ENCODE assay signal across 1 cellular context in the genomic region with DNA sequence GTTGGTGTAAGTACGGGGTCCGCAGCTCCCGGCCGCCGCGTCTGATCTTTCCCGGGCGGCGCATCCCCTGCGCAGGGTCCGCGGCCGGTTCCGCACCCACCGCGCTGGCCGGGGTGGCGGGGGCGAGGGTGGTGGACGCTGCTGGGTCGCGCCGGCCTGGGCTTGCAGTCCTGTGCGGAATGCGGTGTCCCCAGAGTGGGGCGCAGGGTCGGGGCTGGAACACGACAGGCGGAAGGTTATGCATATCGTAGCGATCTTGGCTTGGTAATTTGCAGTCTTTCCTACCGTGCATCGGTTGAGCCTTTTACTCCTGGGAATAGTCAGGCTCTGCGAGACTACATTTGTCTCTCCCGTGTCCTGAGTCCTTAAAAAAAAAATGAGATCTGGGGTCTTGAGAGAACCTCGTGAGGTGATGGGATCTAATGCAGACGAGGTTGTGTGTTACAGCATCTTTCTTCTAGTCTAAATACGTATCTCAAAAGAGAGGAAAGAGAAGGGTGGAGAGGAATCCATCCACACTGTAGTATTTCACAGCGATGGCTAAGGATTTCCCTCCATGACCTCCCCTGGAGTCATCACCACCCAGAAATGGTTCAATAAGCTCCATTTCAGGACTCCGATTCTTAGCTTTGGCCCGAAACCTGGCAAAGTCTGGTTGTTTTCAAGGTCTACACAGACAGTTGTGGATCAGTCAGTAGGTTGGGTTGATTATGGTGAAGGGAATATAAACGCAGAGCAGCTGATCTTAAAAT.
A peak's percentile ranks its signal among the peaks of the same experiment; 100 is the strongest.
TF ChIP-seq lines count a peak whose summit lies in the region.

No MANE protein-coding gene starts in this region.

TF ChIP-seq in HepG2, 621 proteins besides CTCF, POLR2A, EP300 and RAD21 (continued from another document and continues in another):
- TF ChIP-seq, protein P1, sequence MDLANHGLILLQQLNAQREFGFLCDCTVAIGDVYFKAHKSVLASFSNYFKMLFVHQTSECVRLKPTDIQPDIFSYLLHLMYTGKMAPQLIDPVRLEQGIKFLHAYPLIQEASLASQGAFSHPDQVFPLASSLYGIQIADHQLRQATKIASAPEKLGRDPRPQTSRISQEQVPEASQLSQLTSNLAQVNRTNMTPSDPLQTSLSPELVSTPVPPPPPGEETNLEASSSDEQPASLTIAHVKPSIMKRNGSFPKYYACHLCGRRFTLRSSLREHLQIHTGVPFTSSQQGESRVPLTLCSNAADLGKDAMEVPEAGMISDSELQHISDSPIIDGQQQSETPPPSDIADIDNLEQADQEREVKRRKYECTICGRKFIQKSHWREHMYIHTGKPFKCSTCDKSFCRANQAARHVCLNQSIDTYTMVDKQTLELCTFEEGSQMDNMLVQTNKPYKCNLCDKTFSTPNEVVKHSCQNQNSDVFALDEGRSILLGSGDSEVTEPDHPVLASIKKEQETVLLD (CRISPR knock-in tag; IDR thresholded peaks at IDR 0.05; ENCODE audit: low read depth): no peak
- TF ChIP-seq RARA (CRISPR knock-in tag; IDR thresholded peaks at IDR 0.05): no peak
- TF ChIP-seq, protein P2, sequence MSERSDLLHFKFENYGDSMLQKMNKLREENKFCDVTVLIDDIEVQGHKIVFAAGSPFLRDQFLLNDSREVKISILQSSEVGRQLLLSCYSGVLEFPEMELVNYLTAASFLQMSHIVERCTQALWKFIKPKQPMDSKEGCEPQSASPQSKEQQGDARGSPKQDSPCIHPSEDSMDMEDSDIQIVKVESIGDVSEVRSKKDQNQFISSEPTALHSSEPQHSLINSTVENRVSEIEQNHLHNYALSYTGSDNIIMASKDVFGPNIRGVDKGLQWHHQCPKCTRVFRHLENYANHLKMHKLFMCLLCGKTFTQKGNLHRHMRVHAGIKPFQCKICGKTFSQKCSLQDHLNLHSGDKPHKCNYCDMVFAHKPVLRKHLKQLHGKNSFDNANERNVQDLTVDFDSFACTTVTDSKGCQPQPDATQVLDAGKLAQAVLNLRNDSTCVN (CRISPR knock-in tag; IDR thresholded peaks at IDR 0.05; ENCODE audit: borderline replicate concordance): no peak
- TF ChIP-seq ZNF230 (CRISPR knock-in tag; IDR thresholded peaks at IDR 0.05): no peak
- TF ChIP-seq, protein P3, sequence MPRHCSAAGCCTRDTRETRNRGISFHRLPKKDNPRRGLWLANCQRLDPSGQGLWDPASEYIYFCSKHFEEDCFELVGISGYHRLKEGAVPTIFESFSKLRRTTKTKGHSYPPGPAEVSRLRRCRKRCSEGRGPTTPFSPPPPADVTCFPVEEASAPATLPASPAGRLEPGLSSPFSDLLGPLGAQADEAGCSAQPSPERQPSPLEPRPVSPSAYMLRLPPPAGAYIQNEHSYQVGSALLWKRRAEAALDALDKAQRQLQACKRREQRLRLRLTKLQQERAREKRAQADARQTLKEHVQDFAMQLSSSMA (CRISPR knock-in tag; IDR thresholded peaks at IDR 0.05): 0 out of 2 replicates have a peak, but pooled peaks have one; percentile 25
- peak; percentile 33; the same call in 1 of the 2 replicates for TF ChIP-seq SAP130 (CRISPR knock-in tag; IDR thresholded peaks at IDR 0.05; ENCODE audit: low read depth)
- TF ChIP-seq, protein P4, sequence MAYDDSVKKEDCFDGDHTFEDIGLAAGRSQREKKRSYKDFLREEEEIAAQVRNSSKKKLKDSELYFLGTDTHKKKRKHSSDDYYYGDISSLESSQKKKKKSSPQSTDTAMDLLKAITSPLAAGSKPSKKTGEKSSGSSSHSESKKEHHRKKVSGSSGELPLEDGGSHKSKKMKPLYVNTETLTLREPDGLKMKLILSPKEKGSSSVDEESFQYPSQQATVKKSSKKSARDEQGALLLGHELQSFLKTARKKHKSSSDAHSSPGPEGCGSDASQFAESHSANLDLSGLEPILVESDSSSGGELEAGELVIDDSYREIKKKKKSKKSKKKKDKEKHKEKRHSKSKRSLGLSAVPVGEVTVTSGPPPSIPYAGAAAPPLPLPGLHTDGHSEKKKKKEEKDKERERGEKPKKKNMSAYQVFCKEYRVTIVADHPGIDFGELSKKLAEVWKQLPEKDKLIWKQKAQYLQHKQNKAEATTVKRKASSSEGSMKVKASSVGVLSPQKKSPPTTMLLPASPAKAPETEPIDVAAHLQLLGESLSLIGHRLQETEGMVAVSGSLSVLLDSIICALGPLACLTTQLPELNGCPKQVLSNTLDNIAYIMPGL (CRISPR knock-in tag; IDR thresholded peaks at IDR 0.05; ENCODE audit: borderline replicate concordance in 1 of 2, low read depth in 1 of 2): peak in 1 of 2 experiments; percentile 44; a peak in 1 of 4 replicates
- TF ChIP-seq HNRNPLL (IDR thresholded peaks at IDR 0.05; ENCODE audit: low read depth, low read length, poor library complexity, severe bottlenecking): peak; percentile 67
- TF ChIP-seq ZNF839 (CRISPR knock-in tag; IDR thresholded peaks at IDR 0.05; ENCODE audit: borderline replicate concordance): no peak
- TF ChIP-seq, protein P5, sequence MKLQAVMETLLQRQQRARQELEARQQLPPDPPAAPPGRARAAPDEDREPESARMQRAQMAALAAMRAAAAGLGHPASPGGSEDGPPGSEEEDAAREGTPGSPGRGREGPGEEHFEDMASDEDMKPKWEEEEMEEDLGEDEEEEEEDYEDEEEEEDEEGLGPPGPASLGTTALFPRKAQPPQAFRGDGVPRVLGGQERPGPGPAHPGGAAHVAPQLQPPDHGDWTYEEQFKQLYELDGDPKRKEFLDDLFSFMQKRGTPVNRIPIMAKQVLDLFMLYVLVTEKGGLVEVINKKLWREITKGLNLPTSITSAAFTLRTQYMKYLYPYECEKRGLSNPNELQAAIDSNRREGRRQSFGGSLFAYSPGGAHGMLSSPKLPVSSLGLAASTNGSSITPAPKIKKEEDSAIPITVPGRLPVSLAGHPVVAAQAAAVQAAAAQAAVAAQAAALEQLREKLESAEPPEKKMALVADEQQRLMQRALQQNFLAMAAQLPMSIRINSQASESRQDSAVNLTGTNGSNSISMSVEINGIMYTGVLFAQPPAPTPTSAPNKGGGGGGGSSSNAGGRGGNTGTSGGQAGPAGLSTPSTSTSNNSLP (IDR thresholded peaks at IDR 0.05; ENCODE audit: low read depth, low read length): no peak
- no peak for TF ChIP-seq ZFP82 (CRISPR knock-in tag; IDR thresholded peaks at IDR 0.05; ENCODE audit: borderline replicate concordance)
- TF ChIP-seq, protein P6, sequence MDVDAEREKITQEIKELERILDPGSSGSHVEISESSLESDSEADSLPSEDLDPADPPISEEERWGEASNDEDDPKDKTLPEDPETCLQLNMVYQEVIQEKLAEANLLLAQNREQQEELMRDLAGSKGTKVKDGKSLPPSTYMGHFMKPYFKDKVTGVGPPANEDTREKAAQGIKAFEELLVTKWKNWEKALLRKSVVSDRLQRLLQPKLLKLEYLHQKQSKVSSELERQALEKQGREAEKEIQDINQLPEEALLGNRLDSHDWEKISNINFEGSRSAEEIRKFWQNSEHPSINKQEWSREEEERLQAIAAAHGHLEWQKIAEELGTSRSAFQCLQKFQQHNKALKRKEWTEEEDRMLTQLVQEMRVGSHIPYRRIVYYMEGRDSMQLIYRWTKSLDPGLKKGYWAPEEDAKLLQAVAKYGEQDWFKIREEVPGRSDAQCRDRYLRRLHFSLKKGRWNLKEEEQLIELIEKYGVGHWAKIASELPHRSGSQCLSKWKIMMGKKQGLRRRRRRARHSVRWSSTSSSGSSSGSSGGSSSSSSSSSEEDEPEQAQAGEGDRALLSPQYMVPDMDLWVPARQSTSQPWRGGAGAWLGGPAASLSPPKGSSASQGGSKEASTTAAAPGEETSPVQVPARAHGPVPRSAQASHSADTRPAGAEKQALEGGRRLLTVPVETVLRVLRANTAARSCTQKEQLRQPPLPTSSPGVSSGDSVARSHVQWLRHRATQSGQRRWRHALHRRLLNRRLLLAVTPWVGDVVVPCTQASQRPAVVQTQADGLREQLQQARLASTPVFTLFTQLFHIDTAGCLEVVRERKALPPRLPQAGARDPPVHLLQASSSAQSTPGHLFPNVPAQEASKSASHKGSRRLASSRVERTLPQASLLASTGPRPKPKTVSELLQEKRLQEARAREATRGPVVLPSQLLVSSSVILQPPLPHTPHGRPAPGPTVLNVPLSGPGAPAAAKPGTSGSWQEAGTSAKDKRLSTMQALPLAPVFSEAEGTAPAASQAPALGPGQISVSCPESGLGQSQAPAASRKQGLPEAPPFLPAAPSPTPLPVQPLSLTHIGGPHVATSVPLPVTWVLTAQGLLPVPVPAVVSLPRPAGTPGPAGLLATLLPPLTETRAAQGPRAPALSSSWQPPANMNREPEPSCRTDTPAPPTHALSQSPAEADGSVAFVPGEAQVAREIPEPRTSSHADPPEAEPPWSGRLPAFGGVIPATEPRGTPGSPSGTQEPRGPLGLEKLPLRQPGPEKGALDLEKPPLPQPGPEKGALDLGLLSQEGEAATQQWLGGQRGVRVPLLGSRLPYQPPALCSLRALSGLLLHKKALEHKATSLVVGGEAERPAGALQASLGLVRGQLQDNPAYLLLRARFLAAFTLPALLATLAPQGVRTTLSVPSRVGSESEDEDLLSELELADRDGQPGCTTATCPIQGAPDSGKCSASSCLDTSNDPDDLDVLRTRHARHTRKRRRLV (CRISPR knock-in tag; IDR thresholded peaks at IDR 0.05): no peak
- TF ChIP-seq ZNF572 (CRISPR knock-in tag; IDR thresholded peaks at IDR 0.05): 0 out of 2 replicates have a peak, but pooled peaks have one; percentile 14
- TF ChIP-seq RBFOX2 (IDR thresholded peaks at IDR 0.05; ENCODE audit: low read depth, low read length): peak; percentile 10; the same call in 1 of the 2 replicates
- TF ChIP-seq, protein P7, sequence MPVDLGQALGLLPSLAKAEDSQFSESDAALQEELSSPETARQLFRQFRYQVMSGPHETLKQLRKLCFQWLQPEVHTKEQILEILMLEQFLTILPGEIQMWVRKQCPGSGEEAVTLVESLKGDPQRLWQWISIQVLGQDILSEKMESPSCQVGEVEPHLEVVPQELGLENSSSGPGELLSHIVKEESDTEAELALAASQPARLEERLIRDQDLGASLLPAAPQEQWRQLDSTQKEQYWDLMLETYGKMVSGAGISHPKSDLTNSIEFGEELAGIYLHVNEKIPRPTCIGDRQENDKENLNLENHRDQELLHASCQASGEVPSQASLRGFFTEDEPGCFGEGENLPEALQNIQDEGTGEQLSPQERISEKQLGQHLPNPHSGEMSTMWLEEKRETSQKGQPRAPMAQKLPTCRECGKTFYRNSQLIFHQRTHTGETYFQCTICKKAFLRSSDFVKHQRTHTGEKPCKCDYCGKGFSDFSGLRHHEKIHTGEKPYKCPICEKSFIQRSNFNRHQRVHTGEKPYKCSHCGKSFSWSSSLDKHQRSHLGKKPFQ (CRISPR knock-in tag; IDR thresholded peaks at IDR 0.05; ENCODE audit: insufficient replicate concordance): no peak
- TF ChIP-seq, protein P8, sequence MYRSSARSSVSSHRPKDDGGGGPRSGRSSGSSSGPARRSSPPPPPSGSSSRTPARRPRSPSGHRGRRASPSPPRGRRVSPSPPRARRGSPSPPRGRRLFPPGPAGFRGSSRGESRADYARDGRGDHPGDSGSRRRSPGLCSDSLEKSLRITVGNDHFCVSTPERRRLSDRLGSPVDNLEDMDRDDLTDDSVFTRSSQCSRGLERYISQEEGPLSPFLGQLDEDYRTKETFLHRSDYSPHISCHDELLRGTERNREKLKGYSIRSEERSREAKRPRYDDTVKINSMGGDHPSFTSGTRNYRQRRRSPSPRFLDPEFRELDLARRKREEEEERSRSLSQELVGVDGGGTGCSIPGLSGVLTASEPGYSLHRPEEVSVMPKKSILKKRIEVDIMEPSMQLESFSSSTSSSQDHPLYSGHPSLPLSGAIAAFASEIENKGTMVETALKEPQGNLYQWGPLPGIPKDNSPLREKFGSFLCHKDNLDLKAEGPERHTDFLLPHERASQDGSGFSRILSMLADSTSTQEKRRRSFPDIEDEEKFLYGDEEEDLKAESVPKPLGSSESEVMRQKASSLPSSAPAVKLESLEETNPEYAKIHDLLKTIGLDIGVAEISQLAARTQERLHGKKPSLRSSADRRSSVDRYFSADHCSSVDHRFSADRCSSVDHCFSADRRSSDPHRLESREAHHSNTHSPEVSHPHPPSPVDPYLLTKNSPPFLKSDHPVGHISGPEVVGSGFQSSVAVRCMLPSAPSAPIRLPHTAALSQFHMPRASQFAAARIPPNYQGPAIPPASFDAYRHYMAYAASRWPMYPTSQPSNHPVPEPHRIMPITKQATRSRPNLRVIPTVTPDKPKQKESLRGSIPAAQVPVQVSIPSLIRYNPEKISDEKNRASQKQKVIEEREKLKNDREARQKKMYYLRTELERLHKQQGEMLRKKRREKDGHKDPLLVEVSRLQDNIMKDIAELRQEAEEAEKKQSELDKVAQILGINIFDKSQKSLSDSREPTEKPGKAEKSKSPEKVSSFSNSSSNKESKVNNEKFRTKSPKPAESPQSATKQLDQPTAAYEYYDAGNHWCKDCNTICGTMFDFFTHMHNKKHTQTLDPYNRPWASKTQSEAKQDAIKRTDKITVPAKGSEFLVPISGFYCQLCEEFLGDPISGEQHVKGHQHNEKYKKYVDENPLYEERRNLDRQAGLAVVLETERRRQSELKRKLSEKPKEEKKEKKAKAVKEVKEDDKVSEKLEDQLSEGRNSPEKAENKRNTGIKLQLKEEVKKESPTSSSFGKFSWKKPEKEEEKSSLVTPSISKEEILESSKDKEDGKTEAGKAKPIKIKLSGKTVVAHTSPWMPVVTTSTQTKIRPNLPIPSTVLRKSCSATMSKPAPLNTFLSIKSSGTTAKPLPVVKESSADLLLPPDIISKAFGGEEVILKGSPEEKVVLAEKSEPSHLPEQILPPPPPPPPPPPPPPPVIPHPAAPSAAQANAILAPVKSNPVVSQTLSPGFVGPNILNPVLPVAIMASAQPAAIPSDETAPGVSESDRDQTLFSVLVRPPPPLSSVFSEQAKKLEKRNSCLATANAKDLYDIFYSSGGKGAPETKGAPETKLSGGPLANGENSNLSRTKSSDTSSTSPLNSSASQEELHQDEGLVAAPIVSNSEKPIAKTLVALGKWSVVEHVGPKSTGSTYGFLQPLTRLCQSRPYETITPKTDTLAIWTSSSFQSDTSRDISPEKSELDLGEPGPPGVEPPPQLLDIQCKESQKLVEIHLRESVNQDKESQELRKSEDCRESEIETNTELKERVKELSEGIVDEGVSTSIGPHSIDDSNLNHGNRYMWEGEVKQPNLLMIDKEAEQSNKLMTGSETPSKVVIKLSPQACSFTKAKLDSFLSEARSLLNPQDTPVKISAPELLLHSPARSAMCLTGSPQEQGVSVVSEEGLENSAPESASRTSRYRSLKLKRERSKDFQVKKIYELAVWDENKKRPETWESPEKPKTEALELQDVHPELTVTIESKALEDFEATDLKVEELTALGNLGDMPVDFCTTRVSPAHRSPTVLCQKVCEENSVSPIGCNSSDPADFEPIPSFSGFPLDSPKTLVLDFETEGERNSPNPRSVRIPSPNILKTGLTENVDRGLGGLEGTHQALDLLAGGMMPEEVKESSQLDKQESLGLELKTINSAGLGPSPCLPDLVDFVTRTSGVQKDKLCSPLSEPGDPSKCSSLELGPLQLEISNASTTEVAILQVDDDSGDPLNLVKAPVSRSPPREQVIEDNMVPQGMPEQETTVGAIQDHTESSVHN (CRISPR knock-in tag; IDR thresholded peaks at IDR 0.05): 0 out of 2 replicates have a peak, but pooled peaks have one; percentile 20
- TF ChIP-seq, protein P9, sequence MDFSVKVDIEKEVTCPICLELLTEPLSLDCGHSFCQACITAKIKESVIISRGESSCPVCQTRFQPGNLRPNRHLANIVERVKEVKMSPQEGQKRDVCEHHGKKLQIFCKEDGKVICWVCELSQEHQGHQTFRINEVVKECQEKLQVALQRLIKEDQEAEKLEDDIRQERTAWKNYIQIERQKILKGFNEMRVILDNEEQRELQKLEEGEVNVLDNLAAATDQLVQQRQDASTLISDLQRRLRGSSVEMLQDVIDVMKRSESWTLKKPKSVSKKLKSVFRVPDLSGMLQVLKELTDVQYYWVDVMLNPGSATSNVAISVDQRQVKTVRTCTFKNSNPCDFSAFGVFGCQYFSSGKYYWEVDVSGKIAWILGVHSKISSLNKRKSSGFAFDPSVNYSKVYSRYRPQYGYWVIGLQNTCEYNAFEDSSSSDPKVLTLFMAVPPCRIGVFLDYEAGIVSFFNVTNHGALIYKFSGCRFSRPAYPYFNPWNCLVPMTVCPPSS (IDR thresholded peaks at IDR 0.05): no peak
- TF ChIP-seq, protein P10, sequence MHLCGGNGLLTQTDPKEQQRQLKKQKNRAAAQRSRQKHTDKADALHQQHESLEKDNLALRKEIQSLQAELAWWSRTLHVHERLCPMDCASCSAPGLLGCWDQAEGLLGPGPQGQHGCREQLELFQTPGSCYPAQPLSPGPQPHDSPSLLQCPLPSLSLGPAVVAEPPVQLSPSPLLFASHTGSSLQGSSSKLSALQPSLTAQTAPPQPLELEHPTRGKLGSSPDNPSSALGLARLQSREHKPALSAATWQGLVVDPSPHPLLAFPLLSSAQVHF (CRISPR knock-in tag; IDR thresholded peaks at IDR 0.05): no peak
- TF ChIP-seq ZNF546 (CRISPR knock-in tag; conservative IDR thresholded peaks at IDR 0.05): no peak
